Comparison of ENCODE assay signal across 11 cellular contexts in the genomic region with DNA sequence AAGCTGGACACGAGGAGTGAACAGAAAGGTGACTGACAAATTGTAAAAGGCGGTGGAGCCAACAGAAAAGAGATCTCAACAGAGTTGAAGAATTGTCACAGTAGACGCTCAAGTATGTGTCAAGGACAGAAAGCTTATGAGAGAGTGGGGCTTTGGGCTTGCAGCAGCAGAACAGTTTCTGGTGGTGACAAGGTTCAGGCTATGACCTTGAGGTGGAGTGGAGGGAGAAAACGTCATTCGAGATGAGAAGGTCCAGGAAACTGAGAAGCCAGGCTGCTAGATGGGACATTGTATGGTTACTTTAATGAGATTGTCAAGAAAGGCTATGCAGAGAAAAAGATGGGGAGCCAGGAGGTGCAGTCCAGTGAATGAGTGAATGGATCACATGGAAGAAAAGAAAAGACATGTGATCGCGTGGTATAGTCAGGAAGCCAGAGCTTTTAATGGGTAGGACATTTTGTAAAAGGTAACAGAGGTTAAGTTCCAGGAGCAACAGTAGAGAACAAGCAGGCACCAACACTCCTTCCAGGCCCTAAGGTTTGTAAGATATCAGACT.
A peak's percentile ranks its signal among the peaks of the same experiment; 100 is the strongest.
DNase-seq lines count a peak whose midpoint lies in the region; ATAC-seq and TF ChIP-seq lines count a peak whose summit lies in the region.
"Had no signal": no experiment of that assay in that cellular context is flagged by ENCODE, and none has a peak within 500 bp of the region (broad histone marks: within the 10 kb centered on the region; RNA-seq: fewer than 3 reads in every experiment).

No MANE protein-coding gene starts in this region.

- peaks cover 1% of the 10 kb centered on the region for H3K36me3 Mint-ChIP-seq in memory B cell

- no peak overlapping the region for H3K27ac Mint-ChIP-seq in memory B cell
- H3K27ac Mint-ChIP-seq: WTC11 had no signal

- H3K4me3 ChIP-seq in left ventricle myocardium inferior (peak overlapping the region; percentile 52), WI38 (ENCODE audit: low read depth, low read length) (peak overlapping the region; percentile 59), vagina (peak overlapping the region; percentile 35 to 38)

- H3K4me1 ChIP-seq in left ventricle myocardium inferior (peaks cover 3% of the 10 kb centered on the region), vagina (no peaks in the 10 kb centered on the region)

- peaks cover 2% of the 10 kb centered on the region for H3K27me3 Mint-ChIP-seq in memory B cell

- H3K27me3 ChIP-seq in left ventricle myocardium inferior (ENCODE audit: low read depth) (peaks cover 7% of the 10 kb centered on the region), vagina (no peaks in the 10 kb centered on the region)

- H3K4me3 Mint-ChIP-seq in memory B cell, result no peak overlapping the region
- H3K4me3 Mint-ChIP-seq: WTC11 had no signal

- TF ChIP-seq CTCF in left ventricle myocardium inferior (IDR thresholded peaks at IDR 0.05; ENCODE audit: borderline replicate concordance), result no peak
- no peak for TF ChIP-seq CTCF in WI38 (IDR thresholded peaks at IDR 0.05; ENCODE audit: low read depth, low read length)
- TF ChIP-seq CTCF in vagina (IDR thresholded peaks at IDR 0.05), result no peak

- H3K9me3 ChIP-seq in left ventricle myocardium inferior (replicated peaks) (peaks cover 5% of the 10 kb centered on the region), vagina (no peaks in the 10 kb centered on the region)

- H3K4me1 Mint-ChIP-seq in memory B cell, result no peaks in the 10 kb centered on the region
- H3K4me1 Mint-ChIP-seq: WTC11 had no signal

- intact Hi-C loops in left ventricle myocardium inferior (cut with micrococcal nuclease), result no loop called here
- intact Hi-C loops in left cardiac atrium (cut with DNase I), result no loop called here
- intact Hi-C loops in vagina (cut with DNase I), result no loop called here

- H3K27ac ChIP-seq in left ventricle myocardium inferior (replicated peaks) (no peak overlapping the region), vagina (peak overlapping the region; percentile 36)

- TF ChIP-seq POLR2A in vagina (IDR thresholded peaks at IDR 0.05), result no peak

- H3K9me3 Mint-ChIP-seq in memory B cell, result peaks cover 3% of the 10 kb centered on the region

- no peaks in the 10 kb centered on the region for H3K36me3 ChIP-seq in left ventricle myocardium inferior
- H3K36me3 ChIP-seq in vagina, result no peaks in the 10 kb centered on the region

- DNase-seq in left ventricle myocardium inferior (no peak), left cardiac atrium (no peak), memory B cell (ENCODE audit: low spot score in 2 of 2) (no peak), vagina (ENCODE audit: extremely low spot score in 2 of 2) (no peak), HuH-7 (ENCODE audit: low spot score) (no peak), HUDEP-2 (lab: John Stamatoyannopoulos, UW; ENCODE audit: unreplicated experiment in 76 of 76) (no peak)
- DNase-seq: anterior cingulate cortex, mammary epithelial cell had no signal

- ATAC-seq in left cardiac atrium, result no peak
- ATAC-seq in memory B cell (ENCODE audit: low read depth), result peak; percentile 15
- no peak for ATAC-seq in GM21526 (IDR thresholded peaks at IDR 0.05; ENCODE audit: low FRiP score, unreplicated experiment)
